7 cellular contexts compared by ENCODE assay signal in the genomic region with DNA sequence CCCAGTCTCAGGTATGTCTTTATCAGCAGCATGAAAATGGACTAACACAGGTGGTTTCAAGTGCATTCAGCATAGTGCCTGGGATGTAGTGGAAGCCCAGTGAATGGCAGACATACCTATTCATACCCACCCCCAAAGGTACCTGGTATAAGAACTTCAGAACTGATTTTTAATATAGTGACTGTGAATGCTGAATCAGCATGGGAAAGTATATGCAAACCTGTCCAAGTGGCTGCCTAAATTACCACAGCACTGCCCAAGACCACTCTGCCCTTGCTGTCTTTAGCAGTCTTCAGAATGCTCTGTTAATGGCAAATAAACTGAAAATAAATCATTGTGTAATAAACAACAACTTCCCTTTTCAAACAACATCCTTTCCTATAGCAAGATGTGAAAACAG.
"Had no signal": no experiment of that assay in that cellular context is flagged by ENCODE, and none has a peak within 500 bp of the region (broad histone marks: within the 10 kb centered on the region; RNA-seq: fewer than 3 reads in every experiment).

No MANE protein-coding gene starts in this region.

- DNase-seq: IMR-90, KBM-7, KG1 had no signal

- H3K4me3 ChIP-seq: K562 had no signal

- H3K9ac ChIP-seq: KMS-11 had no signal

- H3K27ac ChIP-seq: HL-60, KMS-11 had no signal

- FAIRE-seq: HTR-8/SVneo, K562 had no signal

- ATAC-seq: K562 had no signal

- H3K4me2 ChIP-seq: KMS-11 had no signal
